26 cellular contexts compared by ENCODE assay signal in genomic region chr2:236830931-236831330, GRCh38.
"Had no signal": no experiment of that assay in that cellular context is flagged by ENCODE, and none has a peak within 500 bp of the region (broad histone marks: within the 10 kb centered on the region; RNA-seq: fewer than 3 reads in every experiment).

No MANE protein-coding gene starts in this region.

- H3K36me3 Mint-ChIP-seq: activated naive CD4-positive, alpha-beta T cell treated with anti-CD3 and anti-CD28 coated beads, Interleukin-2, amount 50 U/mL, for 72 hours had no signal

- H3K36me3 ChIP-seq: brain microvascular endothelial cell, cardiac muscle cell, MG63 had no signal

- H3K4me3 Mint-ChIP-seq: activated naive CD8-positive, alpha-beta T cell treated with anti-CD3 and anti-CD28 coated beads, Interleukin-2, amount 50 U/mL, for 24 hours; activated T-cell treated with anti-CD3 and anti-CD28 coated beads, Interleukin-2, amount 50 U/mL, for 4 hours; T-helper 17 cell; WTC11 had no signal

- H3K27me3 ChIP-seq: brain microvascular endothelial cell, cardiac muscle cell, MG63 had no signal

- ATAC-seq: activated naive CD4-positive, alpha-beta T cell treated with anti-CD3 and anti-CD28 coated beads, Interleukin-2, amount 50 U/mL, for 72 hours; activated naive CD8-positive, alpha-beta T cell treated with anti-CD3 and anti-CD28 coated beads, Interleukin-2, amount 50 U/mL, for 24 hours; activated T-cell treated with anti-CD3 and anti-CD28 coated beads, Interleukin-2, amount 50 U/mL, for 4 hours; T-helper 17 cell; WTC11 had no signal

- H3K4me3 ChIP-seq: cardiac muscle cell, MG63 had no signal

- H3K9me3 Mint-ChIP-seq: activated naive CD4-positive, alpha-beta T cell treated with anti-CD3 and anti-CD28 coated beads, Interleukin-2, amount 50 U/mL, for 72 hours; activated naive CD8-positive, alpha-beta T cell treated with anti-CD3 and anti-CD28 coated beads, Interleukin-2, amount 50 U/mL, for 24 hours; activated T-cell treated with anti-CD3 and anti-CD28 coated beads, Interleukin-2, amount 50 U/mL, for 4 hours had no signal

- H3K27me3 Mint-ChIP-seq: activated naive CD8-positive, alpha-beta T cell treated with anti-CD3 and anti-CD28 coated beads, Interleukin-2, amount 50 U/mL, for 24 hours had no signal

- H3K27ac ChIP-seq: brain microvascular endothelial cell, cardiac muscle cell had no signal

- DNase-seq: activated CD4-positive, alpha-beta T cell treated with anti-CD3 and anti-CD28 coated beads for 48 hours; activated CD4-positive, alpha-beta T cell treated with anti-CD3 and anti-CD28 coated beads, Interleukin-2, amount 50 U/mL, for 48 hours; activated CD4-positive, CD25-positive, alpha-beta regulatory T cell treated with anti-CD3 and anti-CD28 coated beads, Interleukin-2, amount 50 U/mL, for 72 hours; activated effector memory CD4-positive, alpha-beta T cell treated with anti-CD3 and anti-CD28 coated beads, Interleukin-2, amount 50 U/mL, for 16 hours; activated naive CD4-positive, alpha-beta T cell treated with Interleukin-2 at 50 U/mL for 16 hours; activated naive CD8-positive, alpha-beta T cell treated with anti-CD3 and anti-CD28 coated beads, Interleukin-2, amount 50 U/mL, for 24 hours; activated T-cell treated with anti-CD3 and anti-CD28 coated beads, Interleukin-2, amount 50 U/mL, for 4 hours; amniotic stem cell; brain microvascular endothelial cell; MG63; MV-4-11; NCI-H1092 treated with DMSO at 0.1 percent for 48 hours; NCI-H1417 treated with DMSO at 0.1 percent for 48 hours; NCI-H1694; NCI-H2029; NCI-H2107; NCI-H345; NCI-H510A; NCI-H526 treated with DMSO at 0.1 percent for 48 hours; NCI-H82; SIG-M5; T-helper 17 cell; T-helper 9 cell had no signal

- H3K4me1 Mint-ChIP-seq: activated naive CD8-positive, alpha-beta T cell treated with anti-CD3 and anti-CD28 coated beads, Interleukin-2, amount 50 U/mL, for 24 hours; T-helper 17 cell had no signal

- H3K27ac Mint-ChIP-seq: activated naive CD4-positive, alpha-beta T cell treated with anti-CD3 and anti-CD28 coated beads, Interleukin-2, amount 50 U/mL, for 72 hours; activated naive CD8-positive, alpha-beta T cell treated with anti-CD3 and anti-CD28 coated beads, Interleukin-2, amount 50 U/mL, for 24 hours; T-helper 17 cell; WTC11 had no signal
